Comparison of ENCODE assay signal across 24 cellular contexts in genomic region chrX:112766774-112767173, GRCh38.
DNase-seq lines count a peak whose midpoint lies in the region; ATAC-seq, FAIRE-seq and TF ChIP-seq lines count a peak whose summit lies in the region.
"Had no signal": no experiment of that assay in that cellular context is flagged by ENCODE, and none has a peak within 500 bp of the region (broad histone marks: within the 10 kb centered on the region; RNA-seq: fewer than 3 reads in every experiment).

No MANE protein-coding gene starts in this region.

- FAIRE-seq in GM19239 (lab: Jason Lieb, UNC) = peak; percentile 51
- FAIRE-seq: A549, D721Med, H54 had no signal

- peaks cover 15% of the 10 kb centered on the region for H3K36me3 Mint-ChIP-seq in nephron progenitor cell (ENCODE audit: low read depth)
- no peaks in the 10 kb centered on the region for H3K36me3 Mint-ChIP-seq in activated T-cell treated with anti-CD3 and anti-CD28 coated beads, Interleukin-2, amount 50 U/mL, for 4 hours (ENCODE audit: insufficient read depth)

- peak; percentile 65 for ATAC-seq in GM18511 (IDR thresholded peaks at IDR 0.05; ENCODE audit: unreplicated experiment)
- ATAC-seq in HG03159 (IDR thresholded peaks at IDR 0.05; ENCODE audit: unreplicated experiment) = peak; percentile 48
- no peak for ATAC-seq in GM21825 (IDR thresholded peaks at IDR 0.05; ENCODE audit: unreplicated experiment)
- ATAC-seq in activated T-cell treated with anti-CD3 and anti-CD28 coated beads, Interleukin-2, amount 50 U/mL, for 4 hours = no peak
- ATAC-seq: A549, SK-N-SH treated with all-trans-retinoic acid at 6 μM for 48 hours had no signal

- no peak overlapping the region for H3K4me3 Mint-ChIP-seq in nephron progenitor cell
- no peak overlapping the region for H3K4me3 Mint-ChIP-seq in activated T-cell treated with anti-CD3 and anti-CD28 coated beads, Interleukin-2, amount 50 U/mL, for 4 hours
- H3K4me3 Mint-ChIP-seq: B cell; T-helper 2 cell treated with Interferon-gamma antibody and Interleukin-4, amounts not matched to agents 5 μg/mL and 100 μg/mL, for 36 hours had no signal

- H3K9me3 Mint-ChIP-seq in nephron progenitor cell = no peaks in the 10 kb centered on the region
- no peaks in the 10 kb centered on the region for H3K9me3 Mint-ChIP-seq in activated T-cell treated with anti-CD3 and anti-CD28 coated beads, Interleukin-2, amount 50 U/mL, for 4 hours
- H3K9me3 Mint-ChIP-seq: T-helper 2 cell treated with Interferon-gamma antibody and Interleukin-4, amounts not matched to agents 5 μg/mL and 100 μg/mL, for 36 hours had no signal

- TF ChIP-seq CTCF in nephron progenitor cell (IDR thresholded peaks at IDR 0.05) = no peak

- DNase-seq in GM19239 (ENCODE audit: insufficient read length, low spot score) = no peak
- no peak for DNase-seq in nephron progenitor cell
- DNase-seq in NAMALWA (ENCODE audit: low spot score) = no peak
- no peak for DNase-seq in NCI-H82 (lab: John Stamatoyannopoulos, UW)
- DNase-seq in activated T-cell treated with anti-CD3 and anti-CD28 coated beads, Interleukin-2, amount 50 U/mL, for 4 hours = no peak
- DNase-seq: DMS53, GDM1, KG1, NCI-H1092 treated with DMSO at 0.1 percent for 48 hours, NCI-H1436 treated with DMSO at 0.1 percent for 48 hours, NCI-H2029, NCI-H2227 treated with DMSO at 0.1 percent for 48 hours, NCI-H510A treated with DMSO at 0.1 percent for 48 hours, NCI-H748 treated with DMSO at 0.1 percent for 48 hours, Peyer's patch had no signal

- peak overlapping the region; percentile 32 for H3K27ac Mint-ChIP-seq in nephron progenitor cell
- H3K27ac Mint-ChIP-seq: B cell; T-helper 2 cell treated with Interferon-gamma antibody and Interleukin-4, amounts not matched to agents 5 μg/mL and 100 μg/mL, for 36 hours had no signal

- H3K4me1 Mint-ChIP-seq in nephron progenitor cell = peaks cover 8% of the 10 kb centered on the region
- H3K4me1 Mint-ChIP-seq in activated T-cell treated with anti-CD3 and anti-CD28 coated beads, Interleukin-2, amount 50 U/mL, for 4 hours (ENCODE audit: low read depth) = no peaks in the 10 kb centered on the region

- no peaks in the 10 kb centered on the region for H3K27me3 Mint-ChIP-seq in nephron progenitor cell (ENCODE audit: low read depth, poor library complexity)
- no peaks in the 10 kb centered on the region for H3K27me3 Mint-ChIP-seq in activated T-cell treated with anti-CD3 and anti-CD28 coated beads, Interleukin-2, amount 50 U/mL, for 4 hours (ENCODE audit: low read depth)
- H3K27me3 Mint-ChIP-seq: B cell had no signal

Comparison
In these comparisons a context has a peak if more than half of its experiments do, and no peak if none do; other contexts are left out.
1. ATAC-seq: peak in GM18511 (single experiment) and HG03159 (single experiment); none in GM21825 (single experiment) and activated T-cell treated with anti-CD3 and anti-CD28 coated beads, Interleukin-2, amount 50 U/mL, for 4 hours (0 of 2).